8 cellular contexts compared by ENCODE assay signal in the genomic region with DNA sequence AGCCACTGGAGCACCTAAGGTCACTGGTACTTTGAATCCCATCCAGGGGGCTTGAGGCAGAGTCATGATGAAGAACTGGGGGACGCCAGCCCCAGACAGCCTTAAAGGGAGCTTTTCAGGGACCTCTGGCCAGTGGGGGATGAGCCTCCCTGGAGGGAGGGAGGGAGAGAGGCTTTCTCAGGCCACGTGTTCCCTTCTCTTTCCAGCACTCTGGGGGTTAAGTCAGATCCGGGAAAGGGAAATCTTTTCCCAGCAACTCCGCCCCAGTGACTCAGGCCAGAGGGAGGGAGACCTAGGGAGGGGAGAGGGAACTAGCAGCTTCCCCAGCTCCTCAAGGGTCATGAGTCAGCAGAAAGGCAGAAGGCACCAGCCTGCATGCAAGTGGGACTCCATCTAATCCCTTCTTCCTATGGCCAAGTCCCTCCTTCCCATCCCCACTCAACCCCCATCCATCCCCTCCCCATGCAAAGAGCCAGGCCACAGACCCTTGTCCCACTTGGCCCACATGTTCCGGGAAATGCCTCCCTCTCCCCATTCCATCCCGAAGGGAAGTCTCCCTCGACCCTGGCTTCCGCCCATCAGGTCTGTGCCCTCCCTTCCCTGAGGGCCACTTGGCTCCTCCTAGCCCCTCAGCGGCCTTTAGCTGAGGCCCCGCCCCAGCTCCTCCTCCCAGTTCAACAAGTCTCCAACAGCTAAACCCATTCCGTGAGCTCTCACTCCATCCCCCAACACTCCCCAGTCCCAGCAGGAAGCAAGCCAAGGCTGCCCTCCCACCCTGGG. TPM values are rescaled to one million over a fixed set of nuclear protein-coding genes. Genes with fewer than 3 reads are reported as not detected.
A peak's percentile ranks its signal among the peaks of the same experiment; 100 is the strongest.
DNase-seq lines count a peak whose midpoint lies in the region; ATAC-seq and TF ChIP-seq lines count a peak whose summit lies in the region.

No MANE protein-coding gene starts in this region.

- ATAC-seq in left cardiac atrium (peak; percentile 83 to 85), GM18520 (IDR thresholded peaks at IDR 0.05; ENCODE audit: unreplicated experiment) (no peak)

- no peak overlapping the region for H3K9ac ChIP-seq in parathyroid adenoma

- DNase-seq in GDM1 (lab: John Stamatoyannopoulos, UW) (peak; percentile 93), SIG-M5 treated with dmso at 0.1 percent for 504 hours (lab: John Stamatoyannopoulos, UW; ENCODE audit: unreplicated experiment) (peak; percentile 97), ascending aorta (ENCODE audit: low spot score in 2 of 2) (peak; percentile 87 to 97), left cardiac atrium (peak; percentile 97), NCI-H1048 (lab: John Stamatoyannopoulos, UW) (no peak)

- no peak overlapping the region for H2AFZ ChIP-seq in parathyroid adenoma

- TF ChIP-seq CTCF in ascending aorta (IDR thresholded peaks at IDR 0.05) (no peak), parathyroid adenoma (IDR thresholded peaks at IDR 0.05) (no peak)

- H3K27ac ChIP-seq in ascending aorta (peak overlapping the region; percentile 97 to 98), parathyroid adenoma (peak overlapping the region; percentile 99)

- peak overlapping the region; percentile 90 to 93 for H3K4me3 ChIP-seq in ascending aorta
- H3K4me3 ChIP-seq in parathyroid adenoma (ENCODE audit: low read depth, low read length), result peak overlapping the region; percentile 44

- no peaks in the 10 kb centered on the region for H3K9me3 ChIP-seq in ascending aorta
- no peaks in the 10 kb centered on the region for H3K9me3 ChIP-seq in parathyroid adenoma (ENCODE audit: control insufficient read depth, low read length)

- peak; percentile 20; the same call in 1 of the 2 replicates for TF ChIP-seq RAD21 in Ishikawa (IDR thresholded peaks at IDR 0.05; ENCODE audit: low read depth)

- H3K4me1 ChIP-seq in ascending aorta (peaks cover 24 to 45% of the 10 kb centered on the region in 2 donors), parathyroid adenoma (peaks cover 49% of the 10 kb centered on the region)

- H3K36me3 ChIP-seq in ascending aorta (peaks cover 36 to 37% of the 10 kb centered on the region in 2 donors), parathyroid adenoma (ENCODE audit: control insufficient read depth, insufficient read depth, low read length) (no peaks in the 10 kb centered on the region)

- intact Hi-C loops in ascending aorta (cut with DNase I), result loop anchor here (1.0 to 5.0 kb wide), 6 partner anchors 9 to 199 kb away; a partner anchor contains a TSS
- intact Hi-C loops in left cardiac atrium (cut with DNase I), result loop anchor here in 1 of 2 donors (10.0 kb wide), 1 partner anchor 199 kb away; a partner anchor contains a TSS

- H3K79me2 ChIP-seq in parathyroid adenoma, result peaks cover 63% of the 10 kb centered on the region

- peak overlapping the region; percentile 72 for H3K4me2 ChIP-seq in parathyroid adenoma (ENCODE audit: low read length)

- TF ChIP-seq EP300 in Ishikawa (IDR thresholded peaks at IDR 0.05; ENCODE audit: borderline replicate concordance), result peak; percentile 37; the same call in 1 of the 2 replicates

- H3K27me3 ChIP-seq in ascending aorta, result no peaks in the 10 kb centered on the region
- no peaks in the 10 kb centered on the region for H3K27me3 ChIP-seq in parathyroid adenoma (ENCODE audit: control insufficient read depth, insufficient read depth, low read length)

TF ChIP-seq in Ishikawa, 13 proteins besides CTCF, POLR2A, EP300 and RAD21:
- TF ChIP-seq, protein P1, sequence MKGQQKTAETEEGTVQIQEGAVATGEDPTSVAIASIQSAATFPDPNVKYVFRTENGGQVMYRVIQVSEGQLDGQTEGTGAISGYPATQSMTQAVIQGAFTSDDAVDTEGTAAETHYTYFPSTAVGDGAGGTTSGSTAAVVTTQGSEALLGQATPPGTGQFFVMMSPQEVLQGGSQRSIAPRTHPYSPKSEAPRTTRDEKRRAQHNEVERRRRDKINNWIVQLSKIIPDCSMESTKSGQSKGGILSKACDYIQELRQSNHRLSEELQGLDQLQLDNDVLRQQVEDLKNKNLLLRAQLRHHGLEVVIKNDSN (IDR thresholded peaks at IDR 0.05), result peak; percentile 90
- TF ChIP-seq CREB1 (IDR thresholded peaks at IDR 0.05; ENCODE audit: low read depth), result no peak
- TF ChIP-seq, protein P2, sequence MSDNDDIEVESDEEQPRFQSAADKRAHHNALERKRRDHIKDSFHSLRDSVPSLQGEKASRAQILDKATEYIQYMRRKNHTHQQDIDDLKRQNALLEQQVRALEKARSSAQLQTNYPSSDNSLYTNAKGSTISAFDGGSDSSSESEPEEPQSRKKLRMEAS (IDR thresholded peaks at IDR 0.05), result peak; percentile 94
- TF ChIP-seq TAF1 (IDR thresholded peaks at IDR 0.05; ENCODE audit: low read depth), result no peak
- TF ChIP-seq TEAD4 (IDR thresholded peaks at IDR 0.05), result peak; percentile 49; the same call in 1 of the 2 replicates
- TF ChIP-seq TCF12 (IDR thresholded peaks at IDR 0.05; ENCODE audit: low read depth), result peak; percentile 77

RNA-seq across cellular contexts. Expression of a gene that starts 5.6 kb away (rescaled TPM):
- total RNA-seq in ascending aorta, result 528 TPM
- total RNA-seq in left cardiac atrium, result 100 to 1,000 TPM in 1 of 2 donors, 10 to 100 TPM in 1; 89.6 to 117 TPM

RNA-seq across cellular contexts. Expression of a gene that starts 25.8 kb away (rescaled TPM):
- total RNA-seq in ascending aorta (not detected), left cardiac atrium (1 to 10 TPM; 5.0 to 6.8 TPM)

RNA-seq across cellular contexts. Expression of a gene that starts 39.1 kb away (rescaled TPM):
- total RNA-seq in ascending aorta, result 14.3 TPM
- 1 to 10 TPM in 1 of 2 donors, under 1 TPM in 1; 0.85 to 3.5 TPM for total RNA-seq in left cardiac atrium

RNA-seq across cellular contexts. Expression of a gene that starts 47.7 kb away (rescaled TPM):
- total RNA-seq in ascending aorta (284 TPM), left cardiac atrium (10 to 100 TPM; 40.4 to 66.6 TPM)
